Comparison of ENCODE assay signal across 1 cellular context in the genomic region with DNA sequence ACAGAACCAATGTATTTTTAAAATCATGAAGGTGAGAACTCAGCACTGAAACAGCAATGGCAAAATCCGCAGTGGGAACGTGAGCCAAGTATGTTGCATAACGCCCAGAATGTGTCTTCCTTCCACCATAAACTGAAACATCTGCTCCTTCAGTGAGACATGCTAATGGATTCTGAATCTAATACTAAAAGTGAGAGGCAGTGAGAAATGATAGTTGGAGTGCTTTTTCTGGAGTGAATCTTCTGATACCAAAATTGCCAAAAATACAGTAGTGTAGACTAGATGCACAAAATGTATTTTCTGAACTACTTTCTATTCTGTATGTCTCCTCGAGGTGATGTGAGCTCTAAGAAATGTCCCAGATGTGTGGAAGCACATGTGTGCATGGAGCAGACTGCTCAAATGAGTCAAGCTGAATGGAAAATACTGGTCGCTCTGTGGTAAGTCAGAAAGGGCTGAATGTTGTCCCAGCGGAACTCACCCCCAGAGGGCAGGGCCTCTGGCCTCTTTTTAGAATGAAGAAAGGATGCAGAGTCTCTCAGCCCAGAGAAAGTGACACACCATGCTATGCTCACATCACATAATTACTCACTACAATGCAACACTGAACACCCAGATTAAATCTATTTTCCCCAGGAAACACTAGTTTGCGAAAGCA.
TF ChIP-seq lines count a peak whose summit lies in the region.

No MANE protein-coding gene starts in this region.

TF ChIP-seq in H1, 55 proteins besides CTCF, POLR2A, EP300 and RAD21 (continued from another document):
- TF ChIP-seq, protein P1, sequence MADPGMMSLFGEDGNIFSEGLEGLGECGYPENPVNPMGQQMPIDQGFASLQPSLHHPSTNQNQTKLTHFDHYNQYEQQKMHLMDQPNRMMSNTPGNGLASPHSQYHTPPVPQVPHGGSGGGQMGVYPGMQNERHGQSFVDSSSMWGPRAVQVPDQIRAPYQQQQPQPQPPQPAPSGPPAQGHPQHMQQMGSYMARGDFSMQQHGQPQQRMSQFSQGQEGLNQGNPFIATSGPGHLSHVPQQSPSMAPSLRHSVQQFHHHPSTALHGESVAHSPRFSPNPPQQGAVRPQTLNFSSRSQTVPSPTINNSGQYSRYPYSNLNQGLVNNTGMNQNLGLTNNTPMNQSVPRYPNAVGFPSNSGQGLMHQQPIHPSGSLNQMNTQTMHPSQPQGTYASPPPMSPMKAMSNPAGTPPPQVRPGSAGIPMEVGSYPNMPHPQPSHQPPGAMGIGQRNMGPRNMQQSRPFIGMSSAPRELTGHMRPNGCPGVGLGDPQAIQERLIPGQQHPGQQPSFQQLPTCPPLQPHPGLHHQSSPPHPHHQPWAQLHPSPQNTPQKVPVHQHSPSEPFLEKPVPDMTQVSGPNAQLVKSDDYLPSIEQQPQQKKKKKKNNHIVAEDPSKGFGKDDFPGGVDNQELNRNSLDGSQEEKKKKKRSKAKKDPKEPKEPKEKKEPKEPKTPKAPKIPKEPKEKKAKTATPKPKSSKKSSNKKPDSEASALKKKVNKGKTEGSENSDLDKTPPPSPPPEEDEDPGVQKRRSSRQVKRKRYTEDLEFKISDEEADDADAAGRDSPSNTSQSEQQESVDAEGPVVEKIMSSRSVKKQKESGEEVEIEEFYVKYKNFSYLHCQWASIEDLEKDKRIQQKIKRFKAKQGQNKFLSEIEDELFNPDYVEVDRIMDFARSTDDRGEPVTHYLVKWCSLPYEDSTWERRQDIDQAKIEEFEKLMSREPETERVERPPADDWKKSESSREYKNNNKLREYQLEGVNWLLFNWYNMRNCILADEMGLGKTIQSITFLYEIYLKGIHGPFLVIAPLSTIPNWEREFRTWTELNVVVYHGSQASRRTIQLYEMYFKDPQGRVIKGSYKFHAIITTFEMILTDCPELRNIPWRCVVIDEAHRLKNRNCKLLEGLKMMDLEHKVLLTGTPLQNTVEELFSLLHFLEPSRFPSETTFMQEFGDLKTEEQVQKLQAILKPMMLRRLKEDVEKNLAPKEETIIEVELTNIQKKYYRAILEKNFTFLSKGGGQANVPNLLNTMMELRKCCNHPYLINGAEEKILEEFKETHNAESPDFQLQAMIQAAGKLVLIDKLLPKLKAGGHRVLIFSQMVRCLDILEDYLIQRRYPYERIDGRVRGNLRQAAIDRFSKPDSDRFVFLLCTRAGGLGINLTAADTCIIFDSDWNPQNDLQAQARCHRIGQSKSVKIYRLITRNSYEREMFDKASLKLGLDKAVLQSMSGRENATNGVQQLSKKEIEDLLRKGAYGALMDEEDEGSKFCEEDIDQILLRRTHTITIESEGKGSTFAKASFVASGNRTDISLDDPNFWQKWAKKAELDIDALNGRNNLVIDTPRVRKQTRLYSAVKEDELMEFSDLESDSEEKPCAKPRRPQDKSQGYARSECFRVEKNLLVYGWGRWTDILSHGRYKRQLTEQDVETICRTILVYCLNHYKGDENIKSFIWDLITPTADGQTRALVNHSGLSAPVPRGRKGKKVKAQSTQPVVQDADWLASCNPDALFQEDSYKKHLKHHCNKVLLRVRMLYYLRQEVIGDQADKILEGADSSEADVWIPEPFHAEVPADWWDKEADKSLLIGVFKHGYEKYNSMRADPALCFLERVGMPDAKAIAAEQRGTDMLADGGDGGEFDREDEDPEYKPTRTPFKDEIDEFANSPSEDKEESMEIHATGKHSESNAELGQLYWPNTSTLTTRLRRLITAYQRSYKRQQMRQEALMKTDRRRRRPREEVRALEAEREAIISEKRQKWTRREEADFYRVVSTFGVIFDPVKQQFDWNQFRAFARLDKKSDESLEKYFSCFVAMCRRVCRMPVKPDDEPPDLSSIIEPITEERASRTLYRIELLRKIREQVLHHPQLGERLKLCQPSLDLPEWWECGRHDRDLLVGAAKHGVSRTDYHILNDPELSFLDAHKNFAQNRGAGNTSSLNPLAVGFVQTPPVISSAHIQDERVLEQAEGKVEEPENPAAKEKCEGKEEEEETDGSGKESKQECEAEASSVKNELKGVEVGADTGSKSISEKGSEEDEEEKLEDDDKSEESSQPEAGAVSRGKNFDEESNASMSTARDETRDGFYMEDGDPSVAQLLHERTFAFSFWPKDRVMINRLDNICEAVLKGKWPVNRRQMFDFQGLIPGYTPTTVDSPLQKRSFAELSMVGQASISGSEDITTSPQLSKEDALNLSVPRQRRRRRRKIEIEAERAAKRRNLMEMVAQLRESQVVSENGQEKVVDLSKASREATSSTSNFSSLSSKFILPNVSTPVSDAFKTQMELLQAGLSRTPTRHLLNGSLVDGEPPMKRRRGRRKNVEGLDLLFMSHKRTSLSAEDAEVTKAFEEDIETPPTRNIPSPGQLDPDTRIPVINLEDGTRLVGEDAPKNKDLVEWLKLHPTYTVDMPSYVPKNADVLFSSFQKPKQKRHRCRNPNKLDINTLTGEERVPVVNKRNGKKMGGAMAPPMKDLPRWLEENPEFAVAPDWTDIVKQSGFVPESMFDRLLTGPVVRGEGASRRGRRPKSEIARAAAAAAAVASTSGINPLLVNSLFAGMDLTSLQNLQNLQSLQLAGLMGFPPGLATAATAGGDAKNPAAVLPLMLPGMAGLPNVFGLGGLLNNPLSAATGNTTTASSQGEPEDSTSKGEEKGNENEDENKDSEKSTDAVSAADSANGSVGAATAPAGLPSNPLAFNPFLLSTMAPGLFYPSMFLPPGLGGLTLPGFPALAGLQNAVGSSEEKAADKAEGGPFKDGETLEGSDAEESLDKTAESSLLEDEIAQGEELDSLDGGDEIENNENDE (IDR thresholded peaks at IDR 0.05; ENCODE audit: insufficient replicate concordance, low read length): no peak
- TF ChIP-seq EGR1 (IDR thresholded peaks at IDR 0.05; ENCODE audit: borderline replicate concordance, low read depth, low read length) (no peak), ZNF274 (IDR thresholded peaks at IDR 0.05; ENCODE audit: borderline replicate concordance, extremely low read depth, low read length) (no peak), RNF2 (IDR thresholded peaks at IDR 0.05; ENCODE audit: borderline replicate concordance, low read depth, low read length, missing control alignments, poor library complexity, severe bottlenecking) (no peak), MAFK (IDR thresholded peaks at IDR 0.05; ENCODE audit: low read depth, low read length) (no peak)
- TF ChIP-seq, protein P2, sequence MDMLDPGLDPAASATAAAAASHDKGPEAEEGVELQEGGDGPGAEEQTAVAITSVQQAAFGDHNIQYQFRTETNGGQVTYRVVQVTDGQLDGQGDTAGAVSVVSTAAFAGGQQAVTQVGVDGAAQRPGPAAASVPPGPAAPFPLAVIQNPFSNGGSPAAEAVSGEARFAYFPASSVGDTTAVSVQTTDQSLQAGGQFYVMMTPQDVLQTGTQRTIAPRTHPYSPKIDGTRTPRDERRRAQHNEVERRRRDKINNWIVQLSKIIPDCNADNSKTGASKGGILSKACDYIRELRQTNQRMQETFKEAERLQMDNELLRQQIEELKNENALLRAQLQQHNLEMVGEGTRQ (IDR thresholded peaks at IDR 0.05; ENCODE audit: low read length): no peak
